In genomic region chr6:34237722-34238506, GRCh38 we compare ENCODE assay signal across 1 cellular context.
TF ChIP-seq lines count a peak whose summit lies in the region.

No MANE protein-coding gene starts in this region.

TF ChIP-seq in K562, 482 proteins besides CTCF, POLR2A, EP300 and RAD21 (continued from another document and continues in another):
- no peak for TF ChIP-seq ZBTB12 (CRISPR knock-in tag; IDR thresholded peaks at IDR 0.05)
- TF ChIP-seq HDAC6 (IDR thresholded peaks at IDR 0.05; ENCODE audit: low read depth, low read length) = no peak
- peak in 1 of 2 experiments; percentile 83; a peak in 2 of 3 replicates for TF ChIP-seq CBX3 (IDR thresholded peaks at IDR 0.05; ENCODE audit: borderline replicate concordance in 1 of 2, low read length in 2 of 2)
- no peak for TF ChIP-seq SMARCA5 (IDR thresholded peaks at IDR 0.05)
- TF ChIP-seq ZNF764 (CRISPR knock-in tag; IDR thresholded peaks at IDR 0.05; ENCODE audit: low read depth) = no peak
- TF ChIP-seq GTF2F1 (IDR thresholded peaks at IDR 0.05; ENCODE audit: low read depth, low read length) = no peak
- TF ChIP-seq MED1 (CRISPR knock-in tag; IDR thresholded peaks at IDR 0.05; ENCODE audit: borderline replicate concordance) = no peak
- TF ChIP-seq CREB3 (tag; conservative IDR thresholded peaks at IDR 0.05; ENCODE audit: low read depth) = no peak; the same call in 1 of the 2 replicates
- peak in 1 of 2 experiments; percentile 95; a peak in 2 of 4 replicates for TF ChIP-seq FOXA3 (CRISPR knock-in tag; conservative IDR thresholded peaks at IDR 0.05 in 1 of 2, IDR thresholded peaks at IDR 0.05 in 1 of 2)
- no peak for TF ChIP-seq TFAM (CRISPR knock-in tag; conservative IDR thresholded peaks at IDR 0.05)
- no peak for TF ChIP-seq SRSF1 (IDR thresholded peaks at IDR 0.05; ENCODE audit: low read depth, low read length)
- TF ChIP-seq, protein P1, sequence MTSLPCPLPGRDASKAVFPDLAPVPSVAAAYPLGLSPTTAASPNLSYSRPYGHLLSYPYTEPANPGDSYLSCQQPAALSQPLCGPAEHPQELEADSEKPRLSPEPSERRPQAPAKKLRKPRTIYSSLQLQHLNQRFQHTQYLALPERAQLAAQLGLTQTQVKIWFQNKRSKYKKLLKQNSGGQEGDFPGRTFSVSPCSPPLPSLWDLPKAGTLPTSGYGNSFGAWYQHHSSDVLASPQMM (CRISPR knock-in tag; IDR thresholded peaks at IDR 0.05) = no peak
- TF ChIP-seq MECOM (CRISPR knock-in tag; IDR thresholded peaks at IDR 0.05) = no peak
- no peak for TF ChIP-seq ZNF354B (CRISPR knock-in tag; IDR thresholded peaks at IDR 0.05)
- TF ChIP-seq HDAC3 (IDR thresholded peaks at IDR 0.05; ENCODE audit: borderline replicate concordance, partially characterized antibody) = no peak
- TF ChIP-seq, protein P2, sequence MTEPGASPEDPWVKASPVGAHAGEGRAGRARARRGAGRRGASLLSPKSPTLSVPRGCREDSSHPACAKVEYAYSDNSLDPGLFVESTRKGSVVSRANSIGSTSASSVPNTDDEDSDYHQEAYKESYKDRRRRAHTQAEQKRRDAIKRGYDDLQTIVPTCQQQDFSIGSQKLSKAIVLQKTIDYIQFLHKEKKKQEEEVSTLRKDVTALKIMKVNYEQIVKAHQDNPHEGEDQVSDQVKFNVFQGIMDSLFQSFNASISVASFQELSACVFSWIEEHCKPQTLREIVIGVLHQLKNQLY (CRISPR knock-in tag; conservative IDR thresholded peaks at IDR 0.05) = peak in 1 of 2 experiments; percentile 91; a peak in 1 of 4 replicates
- peak; percentile 59; the same call in 1 of the 2 replicates for TF ChIP-seq ZNF263 (CRISPR knock-in tag; IDR thresholded peaks at IDR 0.05; ENCODE audit: borderline replicate concordance)
- no peak for TF ChIP-seq WHSC1 (IDR thresholded peaks at IDR 0.05; ENCODE audit: low read length)
- peak; percentile 28; the same call in 1 of the 2 replicates for TF ChIP-seq SMC3 (conservative IDR thresholded peaks at IDR 0.05; ENCODE audit: insufficient read depth, low read depth, low read length)
- TF ChIP-seq, protein P3, sequence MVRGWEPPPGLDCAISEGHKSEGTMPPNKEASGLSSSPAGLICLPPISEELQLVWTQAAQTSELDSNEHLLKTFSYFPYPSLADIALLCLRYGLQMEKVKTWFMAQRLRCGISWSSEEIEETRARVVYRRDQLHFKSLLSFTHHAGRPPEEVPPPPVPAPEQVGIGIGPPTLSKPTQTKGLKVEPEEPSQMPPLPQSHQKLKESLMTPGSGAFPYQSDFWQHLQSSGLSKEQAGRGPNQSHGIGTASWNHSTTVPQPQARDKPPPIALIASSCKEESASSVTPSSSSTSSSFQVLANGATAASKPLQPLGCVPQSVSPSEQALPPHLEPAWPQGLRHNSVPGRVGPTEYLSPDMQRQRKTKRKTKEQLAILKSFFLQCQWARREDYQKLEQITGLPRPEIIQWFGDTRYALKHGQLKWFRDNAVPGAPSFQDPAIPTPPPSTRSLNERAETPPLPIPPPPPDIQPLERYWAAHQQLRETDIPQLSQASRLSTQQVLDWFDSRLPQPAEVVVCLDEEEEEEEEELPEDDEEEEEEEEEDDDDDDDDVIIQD (CRISPR knock-in tag; IDR thresholded peaks at IDR 0.05) = no peak
- no peak for TF ChIP-seq GTF2A2 (tag; IDR thresholded peaks at IDR 0.05)
- TF ChIP-seq, protein P4, sequence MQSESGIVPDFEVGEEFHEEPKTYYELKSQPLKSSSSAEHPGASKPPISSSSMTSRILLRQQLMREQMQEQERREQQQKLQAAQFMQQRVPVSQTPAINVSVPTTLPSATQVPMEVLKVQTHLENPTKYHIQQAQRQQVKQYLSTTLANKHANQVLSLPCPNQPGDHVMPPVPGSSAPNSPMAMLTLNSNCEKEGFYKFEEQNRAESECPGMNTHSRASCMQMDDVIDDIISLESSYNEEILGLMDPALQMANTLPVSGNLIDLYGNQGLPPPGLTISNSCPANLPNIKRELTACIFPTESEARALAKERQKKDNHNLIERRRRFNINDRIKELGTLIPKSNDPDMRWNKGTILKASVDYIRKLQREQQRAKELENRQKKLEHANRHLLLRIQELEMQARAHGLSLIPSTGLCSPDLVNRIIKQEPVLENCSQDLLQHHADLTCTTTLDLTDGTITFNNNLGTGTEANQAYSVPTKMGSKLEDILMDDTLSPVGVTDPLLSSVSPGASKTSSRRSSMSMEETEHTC (IDR thresholded peaks at IDR 0.05) = no peak
- TF ChIP-seq, protein P5, sequence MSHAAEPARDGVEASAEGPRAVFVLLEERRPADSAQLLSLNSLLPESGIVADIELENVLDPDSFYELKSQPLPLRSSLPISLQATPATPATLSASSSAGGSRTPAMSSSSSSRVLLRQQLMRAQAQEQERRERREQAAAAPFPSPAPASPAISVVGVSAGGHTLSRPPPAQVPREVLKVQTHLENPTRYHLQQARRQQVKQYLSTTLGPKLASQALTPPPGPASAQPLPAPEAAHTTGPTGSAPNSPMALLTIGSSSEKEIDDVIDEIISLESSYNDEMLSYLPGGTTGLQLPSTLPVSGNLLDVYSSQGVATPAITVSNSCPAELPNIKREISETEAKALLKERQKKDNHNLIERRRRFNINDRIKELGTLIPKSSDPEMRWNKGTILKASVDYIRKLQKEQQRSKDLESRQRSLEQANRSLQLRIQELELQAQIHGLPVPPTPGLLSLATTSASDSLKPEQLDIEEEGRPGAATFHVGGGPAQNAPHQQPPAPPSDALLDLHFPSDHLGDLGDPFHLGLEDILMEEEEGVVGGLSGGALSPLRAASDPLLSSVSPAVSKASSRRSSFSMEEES (CRISPR knock-in tag; IDR thresholded peaks at IDR 0.05) = no peak
- peak; percentile 74 for TF ChIP-seq TAF1 (IDR thresholded peaks at IDR 0.05; ENCODE audit: control insufficient read depth, extremely low read depth, insufficient read depth, low read length, severe bottlenecking)
- TF ChIP-seq, protein P6, sequence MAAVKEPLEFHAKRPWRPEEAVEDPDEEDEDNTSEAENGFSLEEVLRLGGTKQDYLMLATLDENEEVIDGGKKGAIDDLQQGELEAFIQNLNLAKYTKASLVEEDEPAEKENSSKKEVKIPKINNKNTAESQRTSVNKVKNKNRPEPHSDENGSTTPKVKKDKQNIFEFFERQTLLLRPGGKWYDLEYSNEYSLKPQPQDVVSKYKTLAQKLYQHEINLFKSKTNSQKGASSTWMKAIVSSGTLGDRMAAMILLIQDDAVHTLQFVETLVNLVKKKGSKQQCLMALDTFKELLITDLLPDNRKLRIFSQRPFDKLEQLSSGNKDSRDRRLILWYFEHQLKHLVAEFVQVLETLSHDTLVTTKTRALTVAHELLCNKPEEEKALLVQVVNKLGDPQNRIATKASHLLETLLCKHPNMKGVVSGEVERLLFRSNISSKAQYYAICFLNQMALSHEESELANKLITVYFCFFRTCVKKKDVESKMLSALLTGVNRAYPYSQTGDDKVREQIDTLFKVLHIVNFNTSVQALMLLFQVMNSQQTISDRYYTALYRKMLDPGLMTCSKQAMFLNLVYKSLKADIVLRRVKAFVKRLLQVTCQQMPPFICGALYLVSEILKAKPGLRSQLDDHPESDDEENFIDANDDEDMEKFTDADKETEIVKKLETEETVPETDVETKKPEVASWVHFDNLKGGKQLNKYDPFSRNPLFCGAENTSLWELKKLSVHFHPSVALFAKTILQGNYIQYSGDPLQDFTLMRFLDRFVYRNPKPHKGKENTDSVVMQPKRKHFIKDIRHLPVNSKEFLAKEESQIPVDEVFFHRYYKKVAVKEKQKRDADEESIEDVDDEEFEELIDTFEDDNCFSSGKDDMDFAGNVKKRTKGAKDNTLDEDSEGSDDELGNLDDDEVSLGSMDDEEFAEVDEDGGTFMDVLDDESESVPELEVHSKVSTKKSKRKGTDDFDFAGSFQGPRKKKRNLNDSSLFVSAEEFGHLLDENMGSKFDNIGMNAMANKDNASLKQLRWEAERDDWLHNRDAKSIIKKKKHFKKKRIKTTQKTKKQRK (IDR thresholded peaks at IDR 0.05; ENCODE audit: borderline replicate concordance, low read depth, low read length) = no peak
- TF ChIP-seq HOXB6 (CRISPR knock-in tag; IDR thresholded peaks at IDR 0.05; ENCODE audit: borderline replicate concordance) = no peak
- TF ChIP-seq POLR3G (IDR thresholded peaks at IDR 0.05; ENCODE audit: extremely low read depth, insufficient read length, insufficient replicate concordance) = no peak
- TF ChIP-seq FOXA1 (IDR thresholded peaks at IDR 0.05; ENCODE audit: borderline replicate concordance) = no peak
- no peak for TF ChIP-seq RBM15 (IDR thresholded peaks at IDR 0.05; ENCODE audit: insufficient read depth, low read length)
- no peak for TF ChIP-seq POLR2H (tag; IDR thresholded peaks at IDR 0.05; ENCODE audit: low read depth)
- peak; percentile 95; the same call in 1 of the 2 replicates for TF ChIP-seq FOXK1 (CRISPR knock-in tag; IDR thresholded peaks at IDR 0.05; ENCODE audit: borderline replicate concordance)
- TF ChIP-seq GATA2 (CRISPR knock-in tag; IDR thresholded peaks at IDR 0.05) = no peak
- peak in 1 of 2 experiments; percentile 53; a peak in 2 of 4 replicates for TF ChIP-seq ETV6 (IDR thresholded peaks at IDR 0.05; ENCODE audit: borderline replicate concordance in 1 of 2, low read depth in 2 of 2, low read length in 1 of 2)
- peak; percentile 99 for TF ChIP-seq ETV6 (CRISPR knock-in tag; IDR thresholded peaks at IDR 0.05; ENCODE audit: borderline replicate concordance)
- TF ChIP-seq, protein P7, sequence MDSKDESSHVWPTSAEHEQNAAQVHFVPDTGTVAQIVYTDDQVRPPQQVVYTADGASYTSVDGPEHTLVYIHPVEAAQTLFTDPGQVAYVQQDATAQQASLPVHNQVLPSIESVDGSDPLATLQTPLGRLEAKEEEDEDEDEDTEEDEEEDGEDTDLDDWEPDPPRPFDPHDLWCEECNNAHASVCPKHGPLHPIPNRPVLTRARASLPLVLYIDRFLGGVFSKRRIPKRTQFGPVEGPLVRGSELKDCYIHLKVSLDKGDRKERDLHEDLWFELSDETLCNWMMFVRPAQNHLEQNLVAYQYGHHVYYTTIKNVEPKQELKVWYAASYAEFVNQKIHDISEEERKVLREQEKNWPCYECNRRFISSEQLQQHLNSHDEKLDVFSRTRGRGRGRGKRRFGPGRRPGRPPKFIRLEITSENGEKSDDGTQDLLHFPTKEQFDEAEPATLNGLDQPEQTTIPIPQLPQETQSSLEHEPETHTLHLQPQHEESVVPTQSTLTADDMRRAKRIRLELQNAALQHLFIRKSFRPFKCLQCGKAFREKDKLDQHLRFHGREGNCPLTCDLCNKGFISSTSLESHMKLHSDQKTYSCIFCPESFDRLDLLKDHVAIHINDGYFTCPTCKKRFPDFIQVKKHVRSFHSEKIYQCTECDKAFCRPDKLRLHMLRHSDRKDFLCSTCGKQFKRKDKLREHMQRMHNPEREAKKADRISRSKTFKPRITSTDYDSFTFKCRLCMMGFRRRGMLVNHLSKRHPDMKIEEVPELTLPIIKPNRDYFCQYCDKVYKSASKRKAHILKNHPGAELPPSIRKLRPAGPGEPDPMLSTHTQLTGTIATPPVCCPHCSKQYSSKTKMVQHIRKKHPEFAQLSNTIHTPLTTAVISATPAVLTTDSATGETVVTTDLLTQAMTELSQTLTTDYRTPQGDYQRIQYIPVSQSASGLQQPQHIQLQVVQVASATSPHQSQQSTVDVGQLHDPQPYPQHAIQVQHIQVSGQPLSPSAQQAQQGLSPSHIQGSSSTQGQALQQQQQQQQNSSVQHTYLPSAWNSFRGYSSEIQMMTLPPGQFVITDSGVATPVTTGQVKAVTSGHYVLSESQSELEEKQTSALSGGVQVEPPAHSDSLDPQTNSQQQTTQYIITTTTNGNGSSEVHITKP (IDR thresholded peaks at IDR 0.05; ENCODE audit: partially characterized antibody) = no peak
- TF ChIP-seq, protein P8, sequence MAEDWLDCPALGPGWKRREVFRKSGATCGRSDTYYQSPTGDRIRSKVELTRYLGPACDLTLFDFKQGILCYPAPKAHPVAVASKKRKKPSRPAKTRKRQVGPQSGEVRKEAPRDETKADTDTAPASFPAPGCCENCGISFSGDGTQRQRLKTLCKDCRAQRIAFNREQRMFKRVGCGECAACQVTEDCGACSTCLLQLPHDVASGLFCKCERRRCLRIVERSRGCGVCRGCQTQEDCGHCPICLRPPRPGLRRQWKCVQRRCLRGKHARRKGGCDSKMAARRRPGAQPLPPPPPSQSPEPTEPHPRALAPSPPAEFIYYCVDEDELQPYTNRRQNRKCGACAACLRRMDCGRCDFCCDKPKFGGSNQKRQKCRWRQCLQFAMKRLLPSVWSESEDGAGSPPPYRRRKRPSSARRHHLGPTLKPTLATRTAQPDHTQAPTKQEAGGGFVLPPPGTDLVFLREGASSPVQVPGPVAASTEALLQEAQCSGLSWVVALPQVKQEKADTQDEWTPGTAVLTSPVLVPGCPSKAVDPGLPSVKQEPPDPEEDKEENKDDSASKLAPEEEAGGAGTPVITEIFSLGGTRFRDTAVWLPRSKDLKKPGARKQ (CRISPR knock-in tag; IDR thresholded peaks at IDR 0.05) = no peak
- TF ChIP-seq JUNB (CRISPR knock-in tag; conservative IDR thresholded peaks at IDR 0.05) = no peak
- no peak for TF ChIP-seq RFX5 (IDR thresholded peaks at IDR 0.05; ENCODE audit: low read depth, low read length)
- TF ChIP-seq ZBTB8A (IDR thresholded peaks at IDR 0.05; ENCODE audit: partially characterized antibody) = no peak
- TF ChIP-seq SLC30A9 (CRISPR knock-in tag; IDR thresholded peaks at IDR 0.05) = no peak
- TF ChIP-seq MLLT1 (IDR thresholded peaks at IDR 0.05) = peak; percentile 28 to 50; a peak in 1 of 4 replicates
